In genomic region chr1:236523704-236524141, GRCh38 we compare ENCODE assay signal across 8 cellular contexts. TPM values are rescaled to one million over a fixed set of nuclear protein-coding genes. Genes with fewer than 3 reads are reported as not detected.
DNase-seq lines count a peak whose midpoint lies in the region; ATAC-seq, FAIRE-seq and TF ChIP-seq lines count a peak whose summit lies in the region.

LGALS8 (plus strand) TSS chr1:236523982; CDS start chr1:236526071, 2,089 bp downstream.

- TF ChIP-seq CTCF in fibroblast of mammary gland (conservative IDR thresholded peaks at IDR 0.05; ENCODE audit: control insufficient read depth, insufficient read depth, low read depth, low read length): no peak
- no peak for TF ChIP-seq CTCF in natural killer cell (IDR thresholded peaks at IDR 0.05)

- peaks cover 0 to 9% of the 10 kb centered on the region in 2 donors for H3K27me3 Mint-ChIP-seq in natural killer cell (ENCODE audit: low read depth in 2 of 2)

- ATAC-seq in GM19438 (IDR thresholded peaks at IDR 0.05; ENCODE audit: low read depth, unreplicated experiment): peak; percentile 72
- peak; percentile 50 for ATAC-seq in HG03571 (IDR thresholded peaks at IDR 0.05; ENCODE audit: unreplicated experiment)
- peak; percentile 79 to 85 (median 82) for ATAC-seq in natural killer cell

- H3K4me1 Mint-ChIP-seq in natural killer cell: peaks cover 9 to 21% of the 10 kb centered on the region in 2 donors

- H3K4me3 Mint-ChIP-seq in natural killer cell: peak within 1 kb of the TSS; percentile 99

- intact Hi-C loops in natural killer cell (cut with micrococcal nuclease): loop anchor here (1.0 to 2.0 kb wide), 2 partner anchors 107 to 242 kb away; partner anchors contain the start of gene ERO1B

- FAIRE-seq in RCC 7860 (lab: Jason Lieb, UNC): no peak

- DNase-seq in CD1c-positive myeloid dendritic cell (ENCODE audit: extremely low spot score) (peak; percentile 94), RCC 7860 (ENCODE audit: low spot score) (peak; percentile 56), fibroblast of mammary gland (ENCODE audit: low read depth) (peak; percentile 82), natural killer cell (peak; percentile 76)
- peak; percentile 72 to 74 for DNase-seq in activated T-helper 1 cell treated with anti-CD3 and anti-CD28 coated beads, Interleukin-2, amount 50 U/mL, for 16 hours (ENCODE audit: low read depth in 1 of 2, low spot score in 1 of 2)
- DNase-seq in stimulated activated naive CD4-positive, alpha-beta T cell (lab: John Stamatoyannopoulos, UW): peak; percentile 75 to 82 (median 79)

- H3K27ac Mint-ChIP-seq in natural killer cell: peak within 1 kb of the TSS; percentile 97 to 98

- H3K9me3 Mint-ChIP-seq in natural killer cell: no peaks in the 10 kb centered on the region

- peaks cover 12% of the 10 kb centered on the region for H3K36me3 Mint-ChIP-seq in natural killer cell

- H3K4me3 ChIP-seq in fibroblast of mammary gland (ENCODE audit: control insufficient read depth, low read depth, low read length): peak within 1 kb of the TSS; percentile 97

RNA-seq across cellular contexts. Expression of gene LGALS8, which starts in this region (rescaled TPM):
- total RNA-seq in natural killer cell: 100 to 1,000 TPM in 2 of 3 donors, 10 to 100 TPM in 1; 90.5 to 129 (median 114) TPM

Comparison
In these comparisons a context has a peak if more than half of its experiments do, and no peak if none do; other contexts are left out.
1. Peak in every context shown above with its lines: DNase-seq, ATAC-seq and H3K4me3 ChIP-seq.